In genomic region chr2:43402002-43402401, GRCh38 we compare ENCODE assay signal across 11 cellular contexts.
DNase-seq lines count a peak whose midpoint lies in the region; ATAC-seq and TF ChIP-seq lines count a peak whose summit lies in the region.
"Had no signal": no experiment of that assay in that cellular context is flagged by ENCODE, and none has a peak within 500 bp of the region (broad histone marks: within the 10 kb centered on the region; RNA-seq: fewer than 3 reads in every experiment).

No MANE protein-coding gene starts in this region.

- peaks cover 4% of the 10 kb centered on the region for H3K36me3 Mint-ChIP-seq in neural progenitor cell

- no peak overlapping the region for H3K4me2 ChIP-seq in neural progenitor cell

- DNase-seq in activated naive CD4-positive, alpha-beta T cell treated with Interleukin-2 at 50 U/mL for 16 hours: peak; percentile 50
- no peak for DNase-seq in activated naive CD4-positive, alpha-beta T cell (lab: John Stamatoyannopoulos, UW)
- DNase-seq in RPMI8226 (peak; percentile 77), neural progenitor cell (ENCODE audit: low spot score) (no peak), DMS53 treated with DMSO at 0.1 percent for 48 hours (lab: John Stamatoyannopoulos, UW; ENCODE audit: unreplicated experiment) (no peak), NCI-H2107 (lab: John Stamatoyannopoulos, UW) (no peak)
- DNase-seq: lower lobe of right lung, T1000 had no signal

- no peak for TF ChIP-seq CTCF in neural progenitor cell (IDR thresholded peaks at IDR 0.05)

- H3K79me2 ChIP-seq in neural progenitor cell (ENCODE audit: low read depth): no peaks in the 10 kb centered on the region

- H4K20me1 ChIP-seq in neural progenitor cell (ENCODE audit: low read depth): no peaks in the 10 kb centered on the region

- H3K4me3 ChIP-seq in stomach smooth muscle (ENCODE audit: low read length in 2 of 2): no peak overlapping the region
- no peak overlapping the region for H3K4me3 ChIP-seq in neural progenitor cell
- H3K4me3 ChIP-seq: lower lobe of right lung had no signal

- ATAC-seq in HG02798 (IDR thresholded peaks at IDR 0.05; ENCODE audit: poor library complexity, unreplicated experiment): peak; percentile 93
- ATAC-seq: lower lobe of right lung had no signal

- H3K27ac ChIP-seq in stomach smooth muscle (ENCODE audit: low read length) (peak overlapping the region; percentile 31), neural progenitor cell (no peak overlapping the region)
- H3K27ac ChIP-seq: lower lobe of right lung had no signal

- H3K27me3 Mint-ChIP-seq in neural progenitor cell (ENCODE audit: insufficient read depth, low read depth): no peaks in the 10 kb centered on the region
- H3K27me3 Mint-ChIP-seq: IgD-negative memory B cell had no signal

- H3K9me3 ChIP-seq in stomach smooth muscle (ENCODE audit: control insufficient read depth in 2 of 2, low read length in 2 of 2) (no peaks in the 10 kb centered on the region), neural progenitor cell (ENCODE audit: low read depth) (no peaks in the 10 kb centered on the region)
- H3K9me3 ChIP-seq: lower lobe of right lung had no signal

- H3K9me3 Mint-ChIP-seq in neural progenitor cell: no peaks in the 10 kb centered on the region
- H3K9me3 Mint-ChIP-seq: IgD-negative memory B cell had no signal

- H3K4me3 Mint-ChIP-seq in neural progenitor cell: no peak overlapping the region

- H3K36me3 ChIP-seq in stomach smooth muscle (ENCODE audit: control insufficient read depth in 2 of 2, insufficient read depth in 2 of 2, low read length in 2 of 2) (peaks cover 0 to 2% of the 10 kb centered on the region in 2 donors), neural progenitor cell (no peaks in the 10 kb centered on the region)
- H3K36me3 ChIP-seq: lower lobe of right lung had no signal

- peaks cover 17% of the 10 kb centered on the region for H3K4me1 Mint-ChIP-seq in neural progenitor cell

- no peak overlapping the region for H3K27ac Mint-ChIP-seq in neural progenitor cell

- H3F3A ChIP-seq in neural progenitor cell (ENCODE audit: low read depth): no peaks in the 10 kb centered on the region

- H3K4me1 ChIP-seq in stomach smooth muscle (ENCODE audit: control insufficient read depth, insufficient read depth, low read length): peaks cover 44% of the 10 kb centered on the region
- no peaks in the 10 kb centered on the region for H3K4me1 ChIP-seq in neural progenitor cell

- H2AFZ ChIP-seq in neural progenitor cell (replicated peaks): no peak overlapping the region

- H3K27me3 ChIP-seq in stomach smooth muscle (ENCODE audit: control insufficient read depth in 1 of 2, insufficient read depth in 2 of 2, low read length in 2 of 2) (no peaks in the 10 kb centered on the region), neural progenitor cell (no peaks in the 10 kb centered on the region)

- H3K9ac ChIP-seq in stomach smooth muscle (ENCODE audit: low read length in 2 of 2) (no peak overlapping the region), neural progenitor cell (no peak overlapping the region)

Comparison
In these comparisons a context has a peak if more than half of its experiments do, and no peak if none do; other contexts are left out.
1. DNase-seq: peak in activated naive CD4-positive, alpha-beta T cell treated with Interleukin-2 at 50 U/mL for 16 hours (single experiment) and RPMI8226 (single experiment); none in activated naive CD4-positive, alpha-beta T cell (0 of 4), neural progenitor cell (single experiment), DMS53 treated with DMSO at 0.1 percent for 48 hours (single experiment) and NCI-H2107 (single experiment).